8 cellular contexts compared by ENCODE assay signal in the genomic region with DNA sequence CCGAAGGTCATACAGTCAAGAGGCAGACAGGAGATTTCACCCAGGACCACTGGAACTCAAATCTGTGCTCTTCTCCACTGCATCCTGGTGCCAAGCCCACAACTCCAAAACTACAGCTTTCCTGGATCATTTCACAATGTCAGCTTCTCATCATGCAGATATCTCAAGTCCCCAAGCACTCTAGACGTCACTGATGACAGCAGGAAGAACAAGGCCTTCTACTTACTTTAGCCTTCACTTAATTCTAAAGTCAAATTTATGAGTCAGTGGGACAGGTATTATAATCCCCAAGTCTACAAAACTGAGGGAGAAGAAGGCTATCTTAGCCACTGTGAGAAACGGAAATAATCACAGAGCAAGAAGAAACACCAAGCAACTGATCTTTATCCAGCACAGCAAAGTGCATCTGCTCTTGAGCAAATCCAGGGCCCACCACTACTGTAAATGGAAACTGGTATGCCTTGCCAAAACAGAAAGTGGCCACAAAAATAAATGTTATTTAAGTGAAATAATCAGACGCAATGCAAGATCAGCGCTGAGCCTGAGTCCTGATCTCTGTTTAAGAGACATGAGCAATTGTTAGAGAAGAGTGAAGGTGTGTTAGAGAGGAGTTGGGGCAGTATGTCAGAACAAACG. TPM values are rescaled to one million over a fixed set of nuclear protein-coding genes. Genes with fewer than 3 reads are reported as not detected.
A peak's percentile ranks its signal among the peaks of the same experiment; 100 is the strongest.
DNase-seq lines count a peak whose midpoint lies in the region; ATAC-seq and TF ChIP-seq lines count a peak whose summit lies in the region.

No MANE protein-coding gene starts in this region.

- peak overlapping the region; percentile 84 for H3K27ac ChIP-seq in RWPE2 (ENCODE audit: poor library complexity, severe bottlenecking)

- H3K36me3 ChIP-seq in RWPE2 (ENCODE audit: low read depth) (peaks cover 41% of the 10 kb centered on the region), skeletal muscle satellite cell (ENCODE audit: insufficient read depth, low read length) (peaks cover 14% of the 10 kb centered on the region)

- H3K9ac ChIP-seq in skeletal muscle satellite cell (ENCODE audit: low read depth, low read length): peak overlapping the region; percentile 78

- DNase-seq in RWPE2 (ENCODE audit: low spot score): no peak
- DNase-seq in fibroblast of mammary gland (ENCODE audit: low read depth): peak; percentile 22
- no peak for DNase-seq in AG08396 (ENCODE audit: low spot score)
- no peak for DNase-seq in SKM-1 treated with dmso at 0.1 percent for 144 hours (lab: John Stamatoyannopoulos, UW; ENCODE audit: unreplicated experiment)
- no peak for DNase-seq in activated CD8-positive, alpha-beta memory T cell treated with anti-CD3 and anti-CD28 coated beads for 24 hours
- DNase-seq in activated CD4-positive, alpha-beta T cell treated with anti-CD3 and anti-CD28 coated beads for 48 hours: no peak

- H3K4me1 ChIP-seq in RWPE2 (ENCODE audit: insufficient read depth, poor library complexity, severe bottlenecking) (peaks cover 35% of the 10 kb centered on the region), skeletal muscle satellite cell (ENCODE audit: control insufficient read depth, insufficient read depth, low read length) (peaks cover 29% of the 10 kb centered on the region)

- TF ChIP-seq CTCF in RWPE2 (IDR thresholded peaks at IDR 0.05; ENCODE audit: poor library complexity, severe bottlenecking) (no peak), fibroblast of mammary gland (conservative IDR thresholded peaks at IDR 0.05; ENCODE audit: control insufficient read depth, insufficient read depth, low read depth, low read length) (no peak)

- H3K27me3 ChIP-seq in RWPE2 (ENCODE audit: insufficient read depth, poor library complexity, severe bottlenecking): no peaks in the 10 kb centered on the region
- no peaks in the 10 kb centered on the region for H3K27me3 ChIP-seq in skeletal muscle satellite cell (ENCODE audit: control insufficient read depth, insufficient read depth, low read length)

- H3K9me3 ChIP-seq in RWPE2 (ENCODE audit: severe bottlenecking) (no peaks in the 10 kb centered on the region), skeletal muscle satellite cell (replicated peaks; ENCODE audit: low read length) (no peaks in the 10 kb centered on the region)

- H3K4me3 ChIP-seq in RWPE2 (ENCODE audit: severe bottlenecking) (peak overlapping the region; percentile 76), fibroblast of mammary gland (ENCODE audit: control insufficient read depth, low read depth, low read length) (peak overlapping the region; percentile 88), skeletal muscle satellite cell (ENCODE audit: low read length) (peak overlapping the region; percentile 85)

- ATAC-seq in GM21515 (IDR thresholded peaks at IDR 0.05; ENCODE audit: unreplicated experiment) (peak; percentile 1), RWPE2 (ENCODE audit: low read depth) (no peak)

- peak overlapping the region; percentile 94 for H3K4me2 ChIP-seq in skeletal muscle satellite cell (ENCODE audit: low read length)

RNA-seq across cellular contexts. Expression of a gene that starts 0.9 kb away (rescaled TPM):
- 17.0 and 17.2 TPM in 2 replicates for total RNA-seq in skeletal muscle satellite cell (2012; rRNA removed)
